In the genomic region with DNA sequence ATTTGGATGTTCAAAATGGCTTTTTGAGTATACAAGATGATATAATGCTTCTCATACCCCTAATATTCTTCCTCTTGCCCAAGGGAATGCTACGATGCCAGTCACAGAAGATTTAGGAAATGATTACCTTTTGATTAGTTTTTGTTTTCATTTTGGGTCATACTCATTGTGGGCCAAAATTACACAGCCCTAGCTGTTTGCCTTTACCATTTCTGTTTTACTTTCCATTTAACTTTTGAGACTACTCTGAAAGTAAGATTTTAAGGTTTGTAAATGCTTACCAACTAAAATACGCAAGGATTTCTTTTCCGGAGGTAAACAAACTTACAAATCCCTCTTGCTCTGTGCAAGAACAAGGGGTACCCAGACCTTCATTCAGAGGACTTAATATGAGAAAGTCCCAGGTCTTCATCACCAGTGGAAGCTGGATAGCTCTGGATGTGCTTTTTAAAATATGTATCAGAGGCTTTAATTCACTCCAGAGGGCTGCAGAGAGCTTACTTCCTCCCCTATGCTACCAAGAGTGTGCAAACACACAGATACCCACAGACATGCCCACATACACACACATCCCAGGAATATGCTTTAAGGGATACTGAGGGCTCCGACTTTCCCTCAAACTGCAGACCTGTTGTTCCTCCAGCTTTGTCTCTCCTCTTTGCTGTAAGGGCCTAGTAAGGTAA, we compare ENCODE assay signal across 15 cellular contexts.
A peak's percentile ranks its signal among the peaks of the same experiment; 100 is the strongest.
DNase-seq lines count a peak whose midpoint lies in the region; ATAC-seq, FAIRE-seq and TF ChIP-seq lines count a peak whose summit lies in the region.
"Had no signal": no experiment of that assay in that cellular context is flagged by ENCODE, and none has a peak within 500 bp of the region (broad histone marks: within the 10 kb centered on the region; RNA-seq: fewer than 3 reads in every experiment).

No MANE protein-coding gene starts in this region.

- WGBS in right lobe of liver (ENCODE audit: insufficient coverage, low coverage, low lambda C conversion rate, missing lambda C conversion rate): 79% methylated on average over 4 of the region's 4 CpGs

- H3K4me3 ChIP-seq in AG04450 (ENCODE audit: low read depth, low read length): no peak overlapping the region
- no peak overlapping the region for H3K4me3 ChIP-seq in astrocyte (ENCODE audit: insufficient read depth, low read depth, low read length)
- H3K4me3 ChIP-seq in right lobe of liver: no peak overlapping the region
- H3K4me3 ChIP-seq: ascending aorta had no signal

- POLR2A ChIA-PET in AG04450 (lab: Yijun Ruan, JAX): interaction anchor here (0.7 to 1.3 kb wide), 3 partner anchors 17 to 277 kb away, joined by 3 to 4 read pairs (median 3); no protein-coding TSS in a partner anchor

- H3K4me1 ChIP-seq in astrocyte (ENCODE audit: insufficient read depth, low read length) (peaks cover 58% of the 10 kb centered on the region), right lobe of liver (peaks cover 0 to 7% (median 0%) of the 10 kb centered on the region in 4 donors)
- H3K4me1 ChIP-seq: ascending aorta had no signal

- no peaks in the 10 kb centered on the region for H3K36me3 ChIP-seq in astrocyte (ENCODE audit: insufficient read depth, low read length)
- H3K36me3 ChIP-seq in right lobe of liver: no peaks in the 10 kb centered on the region
- H3K36me3 ChIP-seq: ascending aorta had no signal

- H3K27me3 ChIP-seq in AG04450 (ENCODE audit: control insufficient read depth, insufficient read depth, low read length) (no peaks in the 10 kb centered on the region), astrocyte (ENCODE audit: insufficient read depth, low read length) (no peaks in the 10 kb centered on the region), right lobe of liver (no peaks in the 10 kb centered on the region)
- H3K27me3 ChIP-seq: ascending aorta had no signal

- H3K9me3 Mint-ChIP-seq in HFFc6 (no peaks in the 10 kb centered on the region), astrocyte (ENCODE audit: unreplicated experiment) (no peaks in the 10 kb centered on the region)
- H3K9me3 Mint-ChIP-seq: dendritic cell treated with granulocyte-macrophage colony-stimulating factor and Interleukin-4, amounts not matched to agents 40 ng/mL and 50 ng/mL, for 4 days had no signal

- H3K79me2 ChIP-seq in astrocyte (ENCODE audit: insufficient read depth, low read length): no peaks in the 10 kb centered on the region

- H4K20me1 ChIP-seq in astrocyte (ENCODE audit: insufficient read depth, low read length): no peaks in the 10 kb centered on the region

- peak overlapping the region; percentile 78 for H3K4me3 Mint-ChIP-seq in HFFc6
- H3K4me3 Mint-ChIP-seq in astrocyte (ENCODE audit: unreplicated experiment): no peak overlapping the region
- H3K4me3 Mint-ChIP-seq: dendritic cell treated with granulocyte-macrophage colony-stimulating factor and Interleukin-4, amounts not matched to agents 40 ng/mL and 50 ng/mL, for 4 days had no signal

- H3K4me2 ChIP-seq in astrocyte (ENCODE audit: low read length): peak overlapping the region; percentile 69

- peaks cover 2% of the 10 kb centered on the region; the same call in 1 of the 2 replicates for H3K9me3 ChIP-seq in AG04450 (ENCODE audit: control insufficient read depth, insufficient read depth, low read length)
- no peaks in the 10 kb centered on the region for H3K9me3 ChIP-seq in astrocyte (ENCODE audit: insufficient read depth, low read depth, low read length)
- no peaks in the 10 kb centered on the region for H3K9me3 ChIP-seq in right lobe of liver
- H3K9me3 ChIP-seq: ascending aorta had no signal

- peak overlapping the region; percentile 96 for H3K27ac Mint-ChIP-seq in HFFc6
- H3K27ac Mint-ChIP-seq in astrocyte (ENCODE audit: unreplicated experiment): no peak overlapping the region
- H3K27ac Mint-ChIP-seq: dendritic cell treated with granulocyte-macrophage colony-stimulating factor and Interleukin-4, amounts not matched to agents 40 ng/mL and 50 ng/mL, for 4 days had no signal

- CTCF ChIA-PET in AG04450 (lab: Charles Lee): interaction anchor here (1.1 to 1.5 kb wide), 3 partner anchors 13 to 722 kb away, joined by 3 to 6 read pairs (median 3); no protein-coding TSS in a partner anchor

- peak overlapping the region; percentile 79 for H3K27ac ChIP-seq in AG04450 (ENCODE audit: low read depth, low read length)
- peak overlapping the region; percentile 94 for H3K27ac ChIP-seq in astrocyte (ENCODE audit: low read depth, low read length)
- H3K27ac ChIP-seq in right lobe of liver: peak overlapping the region; percentile 14 to 69 (median 15)
- H3K27ac ChIP-seq: ascending aorta had no signal

- no peak for FAIRE-seq in astrocyte (lab: Jason Lieb, UNC)

- intact Hi-C loops in right lobe of liver (cut with DNase I): no loop called here

- no peak for DNase-seq in AG04450 (ENCODE audit: low read depth, low spot score)
- DNase-seq in HFFc6: no peak
- DNase-seq in astrocyte (ENCODE audit: low read depth): peak; percentile 22
- DNase-seq in right lobe of liver: no peak
- no peak for DNase-seq in activated naive CD4-positive, alpha-beta T cell treated with anti-CD3 and anti-CD28 coated beads, Interleukin-2, amount 50 U/mL, for 16 hours
- DNase-seq in erythroblast (lab: John Stamatoyannopoulos, UW): no peak
- no peak for DNase-seq in NK-92 (lab: John Stamatoyannopoulos, UW; ENCODE audit: unreplicated experiment)
- DNase-seq in GM19238 (ENCODE audit: insufficient read length, low spot score): no peak
- DNase-seq: activated CD4-positive, alpha-beta T cell treated with anti-CD3 and anti-CD28 coated beads for 48 hours; activated CD8-positive, alpha-beta memory T cell treated with anti-CD3 and anti-CD28 coated beads, Interleukin-2, amount 50 U/mL, for 4 hours; glutamatergic neuron; midbrain; stimulated activated naive CD8-positive, alpha-beta T cell treated with anti-CD3 and anti-CD28 coated beads, Interleukin-15, Interleukin-2, amounts not matched to agents 100 U/mL and 50 U/mL, for 24 hours had no signal

- H3K27me3 Mint-ChIP-seq in HFFc6 (ENCODE audit: insufficient read depth) (no peaks in the 10 kb centered on the region), astrocyte (ENCODE audit: low read depth, unreplicated experiment) (no peaks in the 10 kb centered on the region)
- H3K27me3 Mint-ChIP-seq: dendritic cell treated with granulocyte-macrophage colony-stimulating factor and Interleukin-4, amounts not matched to agents 40 ng/mL and 50 ng/mL, for 4 days had no signal

- peak in 1 of 4 donors; percentile 14 for ATAC-seq in right lobe of liver
- ATAC-seq: stimulated activated naive CD8-positive, alpha-beta T cell treated with anti-CD3 and anti-CD28 coated beads, Interleukin-15, Interleukin-2, amounts not matched to agents 100 U/mL and 50 U/mL, for 24 hours had no signal

- H3K36me3 Mint-ChIP-seq in HFFc6 (ENCODE audit: low read depth) (no peaks in the 10 kb centered on the region), astrocyte (ENCODE audit: low read depth, unreplicated experiment) (peaks cover 23% of the 10 kb centered on the region)

- H3K9ac ChIP-seq in astrocyte (ENCODE audit: low read length): peak overlapping the region; percentile 70

- no peak for TF ChIP-seq POLR2A in right lobe of liver (IDR thresholded peaks at IDR 0.05)
- TF ChIP-seq POLR2A in erythroblast (IDR thresholded peaks at IDR 0.05; ENCODE audit: low read length): no peak

- no peak for TF ChIP-seq CTCF in AG04450 (IDR thresholded peaks at IDR 0.05; ENCODE audit: low read depth, low read length)
- no peak for TF ChIP-seq CTCF in HFFc6 (IDR thresholded peaks at IDR 0.05)
- no peak for TF ChIP-seq CTCF in astrocyte (IDR thresholded peaks at IDR 0.05; ENCODE audit: insufficient read depth, low read depth, low read length)
- no peak for TF ChIP-seq CTCF in right lobe of liver (IDR thresholded peaks at IDR 0.05)

- H3K4me1 Mint-ChIP-seq in HFFc6 (ENCODE audit: low read depth): peaks cover 7% of the 10 kb centered on the region
- peaks cover 50% of the 10 kb centered on the region for H3K4me1 Mint-ChIP-seq in astrocyte (ENCODE audit: low read depth, unreplicated experiment)

- H2AFZ ChIP-seq in astrocyte (ENCODE audit: low read depth, low read length): no peak overlapping the region

Comparison
In these comparisons a context has a peak if more than half of its experiments do, and no peak if none do; other contexts are left out.
1. H3K27ac ChIP-seq: peak in every context shown above with its lines; median percentile 94 in astrocyte; 79 in AG04450; 15 in right lobe of liver.